ENCODE assay signal across 2 cellular contexts in genomic region chr4:121112530-121112929, GRCh38.
TF ChIP-seq lines count a peak whose summit lies in the region.

No MANE protein-coding gene starts in this region.

TF ChIP-seq in HEK293, 187 proteins besides CTCF, POLR2A, EP300 and RAD21:
- TF ChIP-seq ZNF146 (tag by site-specific recombination; IDR thresholded peaks at IDR 0.05) (no peak), ZBTB49 (tag by site-specific recombination; IDR thresholded peaks at IDR 0.05; ENCODE audit: low read depth) (no peak), ZNF707 (tag by site-specific recombination; IDR thresholded peaks at IDR 0.05) (no peak), OSR2 (tag by site-specific recombination; IDR thresholded peaks at IDR 0.05) (no peak), ZNF654 (tag by site-specific recombination; IDR thresholded peaks at IDR 0.05; ENCODE audit: low read depth) (peak; percentile 24)

TF ChIP-seq in K562, 482 proteins besides CTCF, POLR2A, EP300 and RAD21:
- TF ChIP-seq BCLAF1 (IDR thresholded peaks at IDR 0.05; ENCODE audit: borderline replicate concordance in 1 of 2, control insufficient read depth in 1 of 2, low read depth in 2 of 2, low read length in 1 of 2): no peak
- TF ChIP-seq POLR2AphosphoS2 (IDR thresholded peaks at IDR 0.05; ENCODE audit: low read length): no peak
- no peak for TF ChIP-seq CUX1 (CRISPR knock-in tag; IDR thresholded peaks at IDR 0.05)
- TF ChIP-seq HMG20A (CRISPR knock-in tag; conservative IDR thresholded peaks at IDR 0.05): no peak
- TF ChIP-seq CBFB (CRISPR knock-in tag; IDR thresholded peaks at IDR 0.05): no peak
- TF ChIP-seq NR0B1 (IDR thresholded peaks at IDR 0.05; ENCODE audit: partially characterized antibody): no peak
- no peak for TF ChIP-seq ZNF277 (CRISPR knock-in tag; IDR thresholded peaks at IDR 0.05; ENCODE audit: borderline replicate concordance)
